ENCODE assay signal across 1 cellular context in the genomic region with DNA sequence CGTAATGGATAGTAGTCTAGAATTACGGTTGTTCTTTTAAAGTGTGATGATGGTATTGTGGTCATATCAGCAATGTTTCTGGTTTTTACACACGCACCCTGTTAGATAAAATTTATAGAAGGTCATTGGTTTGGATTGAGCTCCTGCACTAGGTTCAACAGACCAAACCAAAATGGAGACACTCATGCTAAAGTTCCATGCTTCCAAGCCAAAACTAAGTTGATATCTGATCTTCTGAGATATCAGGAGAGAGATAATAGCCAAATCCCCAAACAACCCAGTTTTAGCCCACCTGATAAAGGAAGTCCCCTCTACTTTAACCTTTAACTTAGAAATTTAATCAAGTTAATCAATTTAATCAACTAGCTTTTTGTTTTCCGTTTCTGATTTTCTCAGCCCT.
A peak's percentile ranks its signal among the peaks of the same experiment; 100 is the strongest.
TF ChIP-seq lines count a peak whose summit lies in the region.

No MANE protein-coding gene starts in this region.

TF ChIP-seq in K562, 482 proteins besides CTCF, POLR2A, EP300 and RAD21 (continued from another document):
- TF ChIP-seq, protein P1, sequence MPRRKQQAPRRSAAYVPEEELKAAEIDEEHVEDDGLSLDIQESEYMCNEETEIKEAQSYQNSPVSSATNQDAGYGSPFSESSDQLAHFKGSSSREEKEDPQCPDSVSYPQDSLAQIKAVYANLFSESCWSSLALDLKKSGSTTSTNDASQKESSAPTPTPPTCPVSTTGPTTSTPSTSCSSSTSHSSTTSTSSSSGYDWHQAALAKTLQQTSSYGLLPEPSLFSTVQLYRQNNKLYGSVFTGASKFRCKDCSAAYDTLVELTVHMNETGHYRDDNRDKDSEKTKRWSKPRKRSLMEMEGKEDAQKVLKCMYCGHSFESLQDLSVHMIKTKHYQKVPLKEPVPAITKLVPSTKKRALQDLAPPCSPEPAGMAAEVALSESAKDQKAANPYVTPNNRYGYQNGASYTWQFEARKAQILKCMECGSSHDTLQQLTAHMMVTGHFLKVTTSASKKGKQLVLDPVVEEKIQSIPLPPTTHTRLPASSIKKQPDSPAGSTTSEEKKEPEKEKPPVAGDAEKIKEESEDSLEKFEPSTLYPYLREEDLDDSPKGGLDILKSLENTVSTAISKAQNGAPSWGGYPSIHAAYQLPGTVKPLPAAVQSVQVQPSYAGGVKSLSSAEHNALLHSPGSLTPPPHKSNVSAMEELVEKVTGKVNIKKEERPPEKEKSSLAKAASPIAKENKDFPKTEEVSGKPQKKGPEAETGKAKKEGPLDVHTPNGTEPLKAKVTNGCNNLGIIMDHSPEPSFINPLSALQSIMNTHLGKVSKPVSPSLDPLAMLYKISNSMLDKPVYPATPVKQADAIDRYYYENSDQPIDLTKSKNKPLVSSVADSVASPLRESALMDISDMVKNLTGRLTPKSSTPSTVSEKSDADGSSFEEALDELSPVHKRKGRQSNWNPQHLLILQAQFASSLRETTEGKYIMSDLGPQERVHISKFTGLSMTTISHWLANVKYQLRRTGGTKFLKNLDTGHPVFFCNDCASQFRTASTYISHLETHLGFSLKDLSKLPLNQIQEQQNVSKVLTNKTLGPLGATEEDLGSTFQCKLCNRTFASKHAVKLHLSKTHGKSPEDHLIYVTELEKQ (CRISPR knock-in tag; IDR thresholded peaks at IDR 0.05) = peak; percentile 81
- TF ChIP-seq RBFOX2 (IDR thresholded peaks at IDR 0.05; ENCODE audit: low read depth, low read length) (0 out of 2 replicates have a peak, but pooled peaks have one; percentile 22), ZFPM2 (CRISPR knock-in tag; IDR thresholded peaks at IDR 0.05) (no peak), NFE2 (IDR thresholded peaks at IDR 0.05; ENCODE audit: low read depth) (no peak), ATF4 (CRISPR knock-in tag; IDR thresholded peaks at IDR 0.05) (peak; percentile 74), ZNF121 (CRISPR knock-in tag; conservative IDR thresholded peaks at IDR 0.05) (no peak), NCOA4 (IDR thresholded peaks at IDR 0.05; ENCODE audit: partially characterized antibody) (no peak), IRF2 (CRISPR knock-in tag; IDR thresholded peaks at IDR 0.05) (no peak), CEBPB (tag; IDR thresholded peaks at IDR 0.05) (no peak), TOE1 (IDR thresholded peaks at IDR 0.05; ENCODE audit: borderline replicate concordance) (no peak), TOE1 (CRISPR knock-in tag; IDR thresholded peaks at IDR 0.05; ENCODE audit: borderline replicate concordance, low read depth) (no peak), ESRRA (IDR thresholded peaks at IDR 0.05; ENCODE audit: borderline replicate concordance, low read depth) (no peak), SMAD4 (CRISPR knock-in tag; conservative IDR thresholded peaks at IDR 0.05) (peak; percentile 91), CBFA2T2 (conservative IDR thresholded peaks at IDR 0.05) (no peak), POLR2G (IDR thresholded peaks at IDR 0.05; ENCODE audit: low read depth, low read length) (no peak), VEZF1 (CRISPR knock-in tag; IDR thresholded peaks at IDR 0.05) (peak; percentile 40), MYC (IDR thresholded peaks at IDR 0.05; ENCODE audit: low read depth, low read length) (no peak), MYC (CRISPR knock-in tag; IDR thresholded peaks at IDR 0.05; ENCODE audit: borderline replicate concordance, low read depth) (0 out of 2 replicates have a peak, but pooled peaks have one; percentile 55), BRCA1 (IDR thresholded peaks at IDR 0.05) (no peak), BRCA1 (CRISPR knock-in tag; IDR thresholded peaks at IDR 0.05) (no peak), HINFP (tag; conservative IDR thresholded peaks at IDR 0.05; ENCODE audit: low read depth) (peak; percentile 80), SAFB2 (IDR thresholded peaks at IDR 0.05; ENCODE audit: borderline replicate concordance, low read depth, low read length, severe bottlenecking) (no peak), ZNF140 (CRISPR knock-in tag; IDR thresholded peaks at IDR 0.05) (0 out of 2 replicates have a peak, but pooled peaks have one; percentile 50), PBX2 (CRISPR knock-in tag; IDR thresholded peaks at IDR 0.05; ENCODE audit: low read depth) (no peak), PBX2 (tag; conservative IDR thresholded peaks at IDR 0.05; ENCODE audit: low read depth) (peak; percentile 40), PCBP1 (IDR thresholded peaks at IDR 0.05; ENCODE audit: low read depth, low read length, poor library complexity, severe bottlenecking) (no peak), ZNF347 (CRISPR knock-in tag; IDR thresholded peaks at IDR 0.05; ENCODE audit: low read depth) (peak; percentile 81; the same call in 1 of the 2 replicates), ZKSCAN8 (CRISPR knock-in tag; IDR thresholded peaks at IDR 0.05) (peak; percentile 80; the same call in 1 of the 2 replicates), KAT8 (IDR thresholded peaks at IDR 0.05; ENCODE audit: low read depth) (no peak), NFXL1 (CRISPR knock-in tag; IDR thresholded peaks at IDR 0.05) (peak; percentile 28; the same call in 1 of the 2 replicates), ZNF639 (CRISPR knock-in tag; conservative IDR thresholded peaks at IDR 0.05 in 1 of 2, IDR thresholded peaks at IDR 0.05 in 1 of 2) (peak in 1 of 2 experiments; percentile 93; a peak in 2 of 4 replicates), ZNF77 (CRISPR knock-in tag; IDR thresholded peaks at IDR 0.05) (no peak), ZNF507 (tag; conservative IDR thresholded peaks at IDR 0.05) (no peak; the same call in 1 of the 2 replicates), NFYB (IDR thresholded peaks at IDR 0.05; ENCODE audit: extremely low read depth, insufficient read length) (no peak), ZNF445 (CRISPR knock-in tag; IDR thresholded peaks at IDR 0.05; ENCODE audit: low read depth) (0 out of 2 replicates have a peak, but pooled peaks have one; percentile 62)
